Comparison of ENCODE assay signal across 16 cellular contexts in genomic region chr2:43300781-43301586, GRCh38.
A peak's percentile ranks its signal among the peaks of the same experiment; 100 is the strongest.
DNase-seq lines count a peak whose midpoint lies in the region.
"Had no signal": no experiment of that assay in that cellular context is flagged by ENCODE, and none has a peak within 500 bp of the region (broad histone marks: within the 10 kb centered on the region; RNA-seq: fewer than 3 reads in every experiment).

No MANE protein-coding gene starts in this region.

- peak overlapping the region; percentile 62 for H3K27ac ChIP-seq in layer of hippocampus (ENCODE audit: low read depth, low read length)
- H3K27ac ChIP-seq in stomach smooth muscle (ENCODE audit: low read length) = peak overlapping the region; percentile 11
- H3K27ac ChIP-seq: GM23248 had no signal

- H3K9me3 ChIP-seq in adipocyte (ENCODE audit: control insufficient read depth, low read length) = no peaks in the 10 kb centered on the region
- H3K9me3 ChIP-seq in stomach smooth muscle (ENCODE audit: control insufficient read depth in 2 of 2, low read length in 2 of 2) = no peaks in the 10 kb centered on the region

- DNase-seq in NCI-H2029 (lab: John Stamatoyannopoulos, UW) (peak; percentile 15), NCI-H2029 treated with DMSO at 0.1 percent for 48 hours (lab: John Stamatoyannopoulos, UW) (no peak), adipocyte (ENCODE audit: low read depth) (peak; percentile 21), dedifferentiated amniotic fluid mesenchymal stem cell (ENCODE audit: extremely low spot score) (no peak)
- DNase-seq in activated T-cell treated with anti-CD3 and anti-CD28 coated beads, Interleukin-2, amount 50 U/mL, for 48 hours = no peak
- DNase-seq in stimulated activated CD4-positive, alpha-beta T cell treated with anti-CD3 and anti-CD28 coated beads, Interleukin-4, amount 100 ng/mL, for 1 hour = no peak
- DNase-seq: activated CD8-positive, alpha-beta memory T cell treated with anti-CD3 and anti-CD28 coated beads for 24 hours; activated naive CD4-positive, alpha-beta T cell treated with Interleukin-2 at 50 U/mL for 16 hours; DND-41; GM23248; islet precursor cell; naive thymus-derived CD8-positive, alpha-beta T cell; NCI-H1436; small intestine had no signal

- H3K27me3 ChIP-seq in adipocyte (replicated peaks; ENCODE audit: control insufficient read depth, insufficient read depth, low read length) (no peaks in the 10 kb centered on the region), layer of hippocampus (ENCODE audit: control insufficient read depth, insufficient read depth, low read length) (no peaks in the 10 kb centered on the region), stomach smooth muscle (ENCODE audit: control insufficient read depth in 1 of 2, insufficient read depth in 2 of 2, low read length in 2 of 2) (no peaks in the 10 kb centered on the region)

- H3K36me3 ChIP-seq in adipocyte (ENCODE audit: control insufficient read depth, insufficient read depth, low read length, severe bottlenecking) (no peaks in the 10 kb centered on the region), stomach smooth muscle (ENCODE audit: control insufficient read depth in 2 of 2, insufficient read depth in 2 of 2, low read length in 2 of 2) (no peaks in the 10 kb centered on the region)

- H3K9ac ChIP-seq in adipocyte (ENCODE audit: low read length) (no peak overlapping the region), stomach smooth muscle (ENCODE audit: low read length in 2 of 2) (no peak overlapping the region)
- H3K9ac ChIP-seq: GM23248 had no signal

- peaks cover 38% of the 10 kb centered on the region for H3K4me1 ChIP-seq in adipocyte (ENCODE audit: control insufficient read depth, insufficient read depth, low read length)
- peaks cover 30% of the 10 kb centered on the region for H3K4me1 ChIP-seq in stomach smooth muscle (ENCODE audit: control insufficient read depth, insufficient read depth, low read length)

- H3K4me3 ChIP-seq in adipocyte (ENCODE audit: low read length) = no peak overlapping the region
- no peak overlapping the region for H3K4me3 ChIP-seq in stomach smooth muscle (ENCODE audit: low read length in 2 of 2)
- H3K4me3 ChIP-seq: GM23248 had no signal

Comparison
In these comparisons a context has a peak if more than half of its experiments do, and no peak if none do; other contexts are left out.
1. DNase-seq: peak in NCI-H2029 (single experiment) and adipocyte (single experiment); none in NCI-H2029 treated with DMSO at 0.1 percent for 48 hours (single experiment), activated T-cell treated with anti-CD3 and anti-CD28 coated beads, Interleukin-2, amount 50 U/mL, for 48 hours (0 of 2), stimulated activated CD4-positive, alpha-beta T cell treated with anti-CD3 and anti-CD28 coated beads, Interleukin-4, amount 100 ng/mL, for 1 hour (single experiment) and dedifferentiated amniotic fluid mesenchymal stem cell (single experiment).